Comparison of ENCODE assay signal across 17 cellular contexts in the genomic region with DNA sequence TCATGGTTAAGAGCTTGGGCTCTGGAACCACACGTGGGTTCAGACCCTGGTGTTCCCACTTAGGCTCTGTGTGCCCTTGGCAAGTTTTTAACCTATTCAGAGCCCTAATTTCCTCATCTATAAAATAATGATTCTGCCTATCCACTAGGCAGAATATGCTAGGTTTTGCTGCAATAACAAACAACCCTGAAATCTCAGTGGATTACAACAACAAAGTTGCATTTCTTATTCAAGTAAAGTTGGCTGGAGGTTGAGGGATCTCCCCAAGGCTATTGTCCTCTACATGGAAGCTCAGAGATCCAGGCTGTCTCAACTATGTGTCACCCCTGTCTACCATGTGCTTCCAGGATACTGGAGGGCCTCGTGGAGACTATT.
"Had no signal": no experiment of that assay in that cellular context is flagged by ENCODE, and none has a peak within 500 bp of the region (broad histone marks: within the 10 kb centered on the region; RNA-seq: fewer than 3 reads in every experiment).

No MANE protein-coding gene starts in this region.

- H3K27ac ChIP-seq: esophagus squamous epithelium, gastroesophageal sphincter, neutrophil, ovary, right atrium auricular region, thyroid gland, upper lobe of left lung, uterus had no signal

- H3K36me3 ChIP-seq: esophagus squamous epithelium, gastroesophageal sphincter, neutrophil, ovary, right atrium auricular region, thyroid gland, upper lobe of left lung, uterus had no signal

- H3K4me1 ChIP-seq: esophagus squamous epithelium, gastroesophageal sphincter, right atrium auricular region, upper lobe of left lung, uterus had no signal

- DNase-seq: effector memory CD4-positive, alpha-beta T cell; esophagus squamous epithelium; glutamatergic neuron; islet precursor cell; mucosa of descending colon; naive thymus-derived CD8-positive, alpha-beta T cell; ovary; stimulated activated CD4-positive, alpha-beta T cell treated with anti-CD3 and anti-CD28 coated beads, Interleukin-2, amount 100 ng/mL, for 48 hours; stimulated activated naive CD4-positive, alpha-beta T cell treated with Interleukin-2 at 50 U/mL for 16 hours; thyroid gland; upper lobe of left lung; uterus had no signal

- H3K4me2 ChIP-seq: smooth muscle cell had no signal

- H3K27me3 ChIP-seq: ovary, right atrium auricular region, thyroid gland, upper lobe of left lung, uterus had no signal

- H3K9me3 ChIP-seq: esophagus squamous epithelium, mucosa of descending colon, neutrophil, ovary, right atrium auricular region, thyroid gland, upper lobe of left lung, uterus had no signal

- H3K4me3 ChIP-seq: esophagus squamous epithelium, gastroesophageal sphincter, mucosa of descending colon, ovary, right atrium auricular region, smooth muscle cell, thyroid gland, upper lobe of left lung, uterus had no signal

- ATAC-seq: gastroesophageal sphincter; left lobe of liver; mucosa of descending colon; naive thymus-derived CD8-positive, alpha-beta T cell had no signal
